12 cellular contexts compared by ENCODE assay signal in the genomic region with DNA sequence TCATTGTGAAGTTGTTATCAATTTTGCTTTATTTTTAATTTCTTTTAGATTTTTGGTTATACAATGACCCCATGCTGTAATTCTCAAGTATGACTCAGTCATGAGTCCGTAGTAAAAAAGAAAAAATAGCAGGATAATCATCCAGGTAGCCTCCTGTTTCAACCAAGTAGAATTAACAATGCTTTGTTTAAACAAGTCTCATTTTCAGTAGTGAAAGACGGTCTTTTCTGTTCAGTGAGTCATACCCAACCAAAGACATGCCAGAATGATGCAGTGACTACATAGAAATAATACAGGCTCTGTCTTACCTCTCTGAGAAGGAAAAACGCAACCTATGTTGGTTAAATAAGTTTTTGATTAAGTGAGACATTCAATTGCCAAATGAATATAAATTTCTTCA.
DNase-seq lines count a peak whose midpoint lies in the region; ATAC-seq, FAIRE-seq and TF ChIP-seq lines count a peak whose summit lies in the region.
"Had no signal": no experiment of that assay in that cellular context is flagged by ENCODE, and none has a peak within 500 bp of the region (broad histone marks: within the 10 kb centered on the region; RNA-seq: fewer than 3 reads in every experiment).

No MANE protein-coding gene starts in this region.

- peak; percentile 89 for DNase-seq in HCT116 (ENCODE audit: low read depth, low spot score)
- DNase-seq in HPDE6-E6E7 (ENCODE audit: extremely low spot score): peak; percentile 70
- no peak for DNase-seq in tibial nerve (ENCODE audit: low spot score in 2 of 2)
- no peak for DNase-seq in heart left ventricle
- DNase-seq in NCI-H748 (lab: John Stamatoyannopoulos, UW; ENCODE audit: unreplicated experiment): no peak
- DNase-seq in OCI-LY7 (ENCODE audit: low spot score): no peak
- DNase-seq: activated CD4-positive, CD25-positive, alpha-beta regulatory T cell treated with anti-CD3 and anti-CD28 coated beads, Interleukin-2, amount 50 U/mL, for 72 hours; DMS79; NCI-H510A treated with DMSO at 0.1 percent for 48 hours had no signal

- WGBS in tibial nerve, 2 donors: 33 to 48% methylated on average over 3 of the region's 3 CpGs
- WGBS in heart left ventricle, 4 donors: 60 to 92% (median 63%) methylated on average over 3 of the region's 3 CpGs

- ATAC-seq in GM18502 (IDR thresholded peaks at IDR 0.05; ENCODE audit: poor library complexity, unreplicated experiment) (peak; percentile 87), HCT116 (peak; percentile 82), heart left ventricle (no peak)

- no peak for TF ChIP-seq EP300 in tibial nerve (IDR thresholded peaks at IDR 0.05)

- H3K9ac ChIP-seq in HCT116 (ENCODE audit: low read length): peak overlapping the region; percentile 49

- TF ChIP-seq POLR2A in HCT116 (IDR thresholded peaks at IDR 0.05; ENCODE audit: borderline replicate concordance, extremely low read depth, insufficient read depth, insufficient read length): no peak
- no peak for TF ChIP-seq POLR2A in tibial nerve (IDR thresholded peaks at IDR 0.05)
- no peak for TF ChIP-seq POLR2A in heart left ventricle (IDR thresholded peaks at IDR 0.05)

- peaks cover 30 to 65% of the 10 kb centered on the region in 2 experiments for H3K4me1 ChIP-seq in HCT116 (ENCODE audit: control insufficient read depth in 1 of 2, insufficient read depth in 2 of 2, low read length in 2 of 2)
- peaks cover 0 to 5% (median 0%) of the 10 kb centered on the region in 4 donors for H3K4me1 ChIP-seq in tibial nerve
- H3K4me1 ChIP-seq in heart left ventricle: peaks cover 0 to 29% (median 3%) of the 10 kb centered on the region in 12 donors
- H3K4me1 ChIP-seq in OCI-LY7 (ENCODE audit: insufficient read depth, low read length, poor library complexity, severe bottlenecking): no peaks in the 10 kb centered on the region

- POLR2A ChIA-PET in HCT116 (lab: Charles Lee): no interaction called here
- POLR2A ChIA-PET in OCI-LY7 (lab: Charles Lee): no interaction called here

- FAIRE-seq in islet of Langerhans (lab: Jason Lieb, UNC): peak; percentile 90

- RAD21 ChIA-PET in HCT116 (lab: Charles Lee; ENCODE audit: low non-redundant PET in 1 of 2, low total read pairs in 2 of 2, uncharacterized antibody in 2 of 2, unreplicated experiment in 2 of 2): no interaction called here

- H3K9me2 ChIP-seq in HCT116 (ENCODE audit: insufficient read depth): no peaks in the 10 kb centered on the region
- H3K9me2 ChIP-seq in OCI-LY7 (ENCODE audit: insufficient read depth, low read length): no peaks in the 10 kb centered on the region

- peak; percentile 40; the same call in 1 of the 2 replicates for TF ChIP-seq RAD21 in HCT116 (IDR thresholded peaks at IDR 0.05; ENCODE audit: low read depth)

- peak overlapping the region; percentile 98 for H2AFZ ChIP-seq in HCT116 (ENCODE audit: low read depth, low read length, poor library complexity, severe bottlenecking)
- no peak overlapping the region for H2AFZ ChIP-seq in OCI-LY7 (ENCODE audit: low read length)

- H3K9me3 ChIP-seq in HCT116 (ENCODE audit: control insufficient read depth in 1 of 2, insufficient read depth in 1 of 2, low read depth in 1 of 2, low read length in 2 of 2) (no peaks in the 10 kb centered on the region), tibial nerve (no peaks in the 10 kb centered on the region), heart left ventricle (no peaks in the 10 kb centered on the region), OCI-LY7 (ENCODE audit: low read length) (no peaks in the 10 kb centered on the region)

- H4K20me1 ChIP-seq in HCT116 (ENCODE audit: insufficient read depth) (no peaks in the 10 kb centered on the region), OCI-LY7 (ENCODE audit: insufficient read depth, low read length) (no peaks in the 10 kb centered on the region)

- TF ChIP-seq CTCF in HCT116 (IDR thresholded peaks at IDR 0.05 in 2 of 3, conservative IDR thresholded peaks at IDR 0.05 in 1 of 3; ENCODE audit: borderline replicate concordance in 1 of 3, insufficient read depth in 1 of 3, low read depth in 2 of 3, low read length in 2 of 3) (no peak), tibial nerve (IDR thresholded peaks at IDR 0.05) (no peak), heart left ventricle (IDR thresholded peaks at IDR 0.05) (no peak), OCI-LY7 (conservative IDR thresholded peaks at IDR 0.05; ENCODE audit: low read length) (no peak)

- CTCF ChIA-PET in HCT116 (lab: Charles Lee) (no interaction called here), OCI-LY7 (lab: Charles Lee; ENCODE audit: unreplicated experiment) (no interaction called here)

- H3K4me3 ChIP-seq in HCT116 (replicated peaks in 1 of 2; ENCODE audit: low read depth in 1 of 2, low read length in 2 of 2) (peak overlapping the region in 1 of 2 experiments; percentile 41; a peak in 2 of 4 replicates), tibial nerve (no peak overlapping the region), heart left ventricle (no peak overlapping the region), OCI-LY7 (ENCODE audit: low read depth, low read length, poor library complexity, severe bottlenecking) (no peak overlapping the region)
- H3K4me3 ChIP-seq: cardiac muscle cell had no signal

- no peaks in the 10 kb centered on the region for H3K27me3 ChIP-seq in HCT116 (ENCODE audit: insufficient read depth, low read length)
- no peaks in the 10 kb centered on the region for H3K27me3 ChIP-seq in tibial nerve
- H3K27me3 ChIP-seq in heart left ventricle: no peaks in the 10 kb centered on the region
- H3K27me3 ChIP-seq: cardiac muscle cell had no signal

- BruUV-seq in HCT116 (replicated peaks; lab: Mats Ljungman, UMichigan): no TSS peak
- no TSS peak for BruUV-seq in OCI-LY7 (replicated peaks; lab: Mats Ljungman, UMichigan)

- H3K79me2 ChIP-seq in HCT116 (ENCODE audit: insufficient read depth, low read length) (no peaks in the 10 kb centered on the region), OCI-LY7 (ENCODE audit: insufficient read depth, low read depth, low read length) (no peaks in the 10 kb centered on the region)

- intact Hi-C loops in HCT116 (cut with micrococcal nuclease): loop anchor here (5.0 to 10.0 kb wide), 2 partner anchors 128 to 216 kb away; partner anchors contain the start of gene DSC2
- intact Hi-C loops in heart left ventricle (cut with DNase I): no loop called here
- intact Hi-C loops in OCI-LY7 (cut with micrococcal nuclease; ENCODE audit: unreplicated experiment): no loop called here

- H3K4me2 ChIP-seq in HCT116 (ENCODE audit: low read length) (peak overlapping the region; percentile 73), OCI-LY7 (ENCODE audit: low read length) (no peak overlapping the region)

- H3K27ac ChIP-seq in HCT116 (ENCODE audit: low read depth, low read length): peak overlapping the region; percentile 39; the same call in 1 of the 2 replicates
- H3K27ac ChIP-seq in tibial nerve: no peak overlapping the region
- H3K27ac ChIP-seq in heart left ventricle: no peak overlapping the region
- H3K27ac ChIP-seq in OCI-LY7 (ENCODE audit: low read depth, low read length, poor library complexity, severe bottlenecking): no peak overlapping the region
- H3K27ac ChIP-seq: cardiac muscle cell had no signal

- no peaks in the 10 kb centered on the region for H3K36me3 ChIP-seq in HCT116 (ENCODE audit: control insufficient read depth in 1 of 2, insufficient read depth in 2 of 2, low read length in 2 of 2)
- no peaks in the 10 kb centered on the region for H3K36me3 ChIP-seq in tibial nerve
- no peaks in the 10 kb centered on the region for H3K36me3 ChIP-seq in heart left ventricle
- H3K36me3 ChIP-seq in OCI-LY7 (ENCODE audit: insufficient read depth, low read length): no peaks in the 10 kb centered on the region
- H3K36me3 ChIP-seq: cardiac muscle cell had no signal

TF ChIP-seq in HCT116, 20 proteins besides CTCF, POLR2A, EP300 and RAD21:
- TF ChIP-seq, protein P1, sequence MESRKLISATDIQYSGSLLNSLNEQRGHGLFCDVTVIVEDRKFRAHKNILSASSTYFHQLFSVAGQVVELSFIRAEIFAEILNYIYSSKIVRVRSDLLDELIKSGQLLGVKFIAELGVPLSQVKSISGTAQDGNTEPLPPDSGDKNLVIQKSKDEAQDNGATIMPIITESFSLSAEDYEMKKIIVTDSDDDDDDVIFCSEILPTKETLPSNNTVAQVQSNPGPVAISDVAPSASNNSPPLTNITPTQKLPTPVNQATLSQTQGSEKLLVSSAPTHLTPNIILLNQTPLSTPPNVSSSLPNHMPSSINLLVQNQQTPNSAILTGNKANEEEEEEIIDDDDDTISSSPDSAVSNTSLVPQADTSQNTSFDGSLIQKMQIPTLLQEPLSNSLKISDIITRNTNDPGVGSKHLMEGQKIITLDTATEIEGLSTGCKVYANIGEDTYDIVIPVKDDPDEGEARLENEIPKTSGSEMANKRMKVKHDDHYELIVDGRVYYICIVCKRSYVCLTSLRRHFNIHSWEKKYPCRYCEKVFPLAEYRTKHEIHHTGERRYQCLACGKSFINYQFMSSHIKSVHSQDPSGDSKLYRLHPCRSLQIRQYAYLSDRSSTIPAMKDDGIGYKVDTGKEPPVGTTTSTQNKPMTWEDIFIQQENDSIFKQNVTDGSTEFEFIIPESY (IDR thresholded peaks at IDR 0.05; ENCODE audit: extremely low read depth, insufficient replicate concordance, low read length): no peak
- TF ChIP-seq EZH2 (IDR thresholded peaks at IDR 0.05) (no peak), JUND (IDR thresholded peaks at IDR 0.05) (peak; percentile 79), ZNF274 (IDR thresholded peaks at IDR 0.05; ENCODE audit: low read depth, low read length) (no peak), SIN3A (IDR thresholded peaks at IDR 0.05; ENCODE audit: low read depth) (peak; percentile 45; the same call in 1 of the 2 replicates), POLR2AphosphoS5 (IDR thresholded peaks at IDR 0.05; ENCODE audit: low read depth, low read length) (no peak), CBX3 (IDR thresholded peaks at IDR 0.05; ENCODE audit: low read depth) (peak; percentile 77; the same call in 1 of the 2 replicates), FOSL1 (IDR thresholded peaks at IDR 0.05; ENCODE audit: low read depth) (peak; percentile 90), SP1 (IDR thresholded peaks at IDR 0.05; ENCODE audit: low read depth) (peak; percentile 77), YY1 (IDR thresholded peaks at IDR 0.05; ENCODE audit: extremely low read depth, insufficient replicate concordance, low read depth, low read length) (no peak), CEBPB (IDR thresholded peaks at IDR 0.05; ENCODE audit: low read depth) (0 out of 2 replicates have a peak, but pooled peaks have one; percentile 55), EZH2phosphoT487 (IDR thresholded peaks at IDR 0.05; ENCODE audit: borderline replicate concordance) (no peak)
- TF ChIP-seq, protein P2, sequence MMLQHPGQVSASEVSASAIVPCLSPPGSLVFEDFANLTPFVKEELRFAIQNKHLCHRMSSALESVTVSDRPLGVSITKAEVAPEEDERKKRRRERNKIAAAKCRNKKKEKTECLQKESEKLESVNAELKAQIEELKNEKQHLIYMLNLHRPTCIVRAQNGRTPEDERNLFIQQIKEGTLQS (IDR thresholded peaks at IDR 0.05): no peak; the same call in 1 of the 2 replicates
TF ChIP-seq in HCT116: peak in this region for 6.

Comparison
In these comparisons a context has a peak if more than half of its experiments do, and no peak if none do; other contexts are left out.
1. ATAC-seq: peak in GM18502 (single experiment) and HCT116 (single experiment); none in heart left ventricle (0 of 4).
2. DNase-seq: peak in HCT116 (single experiment) and HPDE6-E6E7 (single experiment); none in tibial nerve (0 of 2), heart left ventricle (0 of 5), NCI-H748 (single experiment) and OCI-LY7 (single experiment).